ENCODE assay signal across 13 cellular contexts in genomic region chr1:203592156-203592555, GRCh38. TPM values are rescaled to one million over a fixed set of nuclear protein-coding genes. Genes with fewer than 3 reads are reported as not detected.
DNase-seq lines count a peak whose midpoint lies in the region; ATAC-seq, FAIRE-seq and TF ChIP-seq lines count a peak whose summit lies in the region.
"Had no signal": no experiment of that assay in that cellular context is flagged by ENCODE, and none has a peak within 500 bp of the region (broad histone marks: within the 10 kb centered on the region; RNA-seq: fewer than 3 reads in every experiment).

No MANE protein-coding gene starts in this region.

- H2BK120ac ChIP-seq in H1 (replicated peaks; ENCODE audit: low read depth, low read length): no peak overlapping the region

- no peaks in the 10 kb centered on the region for H4K20me1 ChIP-seq in H1 (replicated peaks in 1 of 2; ENCODE audit: control insufficient read depth in 1 of 2, insufficient read depth in 2 of 2, low read length in 2 of 2)

- no peak overlapping the region for H4K5ac ChIP-seq in H1 (ENCODE audit: insufficient read length, low read depth, low read length)

- no peak overlapping the region for H3K9ac ChIP-seq in H1 (replicated peaks in 1 of 4; ENCODE audit: extremely low read depth in 1 of 4, low read depth in 3 of 4, low read length in 3 of 4)

- H3K27ac ChIP-seq in H1 (ENCODE audit: low read depth, low read length) (peak overlapping the region; percentile 17; the same call in 1 of the 2 replicates), uterus (peak overlapping the region; percentile 77 to 78)
- H3K27ac ChIP-seq: ovary, upper lobe of left lung had no signal

- H4K8ac ChIP-seq in H1 (ENCODE audit: extremely low read depth, insufficient read depth, low read length): peak overlapping the region; percentile 85; the same call in 1 of the 2 replicates

- H3K79me2 ChIP-seq in H1 (ENCODE audit: control insufficient read depth in 1 of 2, insufficient read depth in 2 of 2, low read length in 2 of 2): no peaks in the 10 kb centered on the region

- no peak overlapping the region for H3K23ac ChIP-seq in H1 (ENCODE audit: insufficient read length)

- H3K27ac Mint-ChIP-seq in natural killer cell treated with Interleukin-12 subunit alpha and Interleukin-12 subunit beta and Interleukin-15 and Interleukin-18, amount 100 ng/mL, for 72 hours: peak overlapping the region in 1 of 2 donors; percentile 93
- H3K27ac Mint-ChIP-seq in natural killer cell (no peak overlapping the region), nephron progenitor cell (peak overlapping the region; percentile 79)

- peak overlapping the region in 1 of 4 experiments; percentile 20; a peak in 3 of 8 replicates for H3K4me3 ChIP-seq in H1 (ENCODE audit: extremely low read depth in 1 of 4, insufficient read depth in 2 of 4, low read depth in 3 of 4, low read length in 4 of 4)
- no peak overlapping the region for H3K4me3 ChIP-seq in uterus
- H3K4me3 ChIP-seq: ovary, upper lobe of left lung had no signal

- no peak overlapping the region for H3K14ac ChIP-seq in H1 (ENCODE audit: insufficient read length)

- H4K91ac ChIP-seq in H1 (replicated peaks; ENCODE audit: insufficient read length, low read length): no peak overlapping the region

- peak; percentile 19 to 46 for ATAC-seq in natural killer cell treated with Interleukin-12 subunit alpha and Interleukin-12 subunit beta and Interleukin-15 and Interleukin-18, amount 100 ng/mL, for 72 hours
- ATAC-seq in natural killer cell (no peak), GM21526 (IDR thresholded peaks at IDR 0.05; ENCODE audit: low FRiP score, unreplicated experiment) (no peak)

- no peak overlapping the region for H2BK5ac ChIP-seq in H1 (ENCODE audit: low read depth, low read length)

- intact Hi-C loops in natural killer cell (cut with micrococcal nuclease) (loop anchor here (5.0 kb wide), 1 partner anchor 535 kb away; no protein-coding TSS in a partner anchor), uterus (cut with DNase I; ENCODE audit: low total_unique reads) (no loop called here)

- no peaks in the 10 kb centered on the region for H3K23me2 ChIP-seq in H1 (ENCODE audit: low read depth, low read length)

- no peak overlapping the region for H2BK20ac ChIP-seq in H1 (ENCODE audit: low read length)

- 0 out of 2 replicates have a peak overlapping the region, but pooled peaks have one; percentile 35 for H2AFZ ChIP-seq in H1 (ENCODE audit: low read length)

- TF ChIP-seq POLR2A in H1 (IDR thresholded peaks at IDR 0.05; ENCODE audit: control extremely low read depth in 1 of 2, low read depth in 2 of 2, low read length in 2 of 2) (no peak), uterus (IDR thresholded peaks at IDR 0.05) (no peak)

- peak overlapping the region; percentile 78; the same call in 1 of the 2 replicates for H3K18ac ChIP-seq in H1 (ENCODE audit: extremely low read depth, low read length)

- H3K4me3 Mint-ChIP-seq in natural killer cell treated with Interleukin-12 subunit alpha and Interleukin-12 subunit beta and Interleukin-15 and Interleukin-18, amount 100 ng/mL, for 72 hours: no peak overlapping the region
- no peak overlapping the region for H3K4me3 Mint-ChIP-seq in natural killer cell
- peak overlapping the region; percentile 64 for H3K4me3 Mint-ChIP-seq in nephron progenitor cell

- no peak overlapping the region for H2AK5ac ChIP-seq in H1 (ENCODE audit: low read depth, low read length)

- no peak for FAIRE-seq in H1 (lab: Jason Lieb, UNC)

- no peak for TF ChIP-seq CTCF in natural killer cell (IDR thresholded peaks at IDR 0.05)
- TF ChIP-seq CTCF in H1 (IDR thresholded peaks at IDR 0.05; ENCODE audit: control extremely low read depth in 1 of 3, insufficient read depth in 1 of 3, low read depth in 1 of 3, low read length in 3 of 3): no peak
- no peak for TF ChIP-seq CTCF in nephron progenitor cell (IDR thresholded peaks at IDR 0.05)
- TF ChIP-seq CTCF in uterus (IDR thresholded peaks at IDR 0.05): no peak

- no peaks in the 10 kb centered on the region for H3K79me1 ChIP-seq in H1 (ENCODE audit: low read depth, low read length)

- peak in 1 of 2 experiments; percentile 19; a peak in 1 of 4 replicates for TF ChIP-seq RAD21 in H1 (IDR thresholded peaks at IDR 0.05 in 1 of 2, conservative IDR thresholded peaks at IDR 0.05 in 1 of 2; ENCODE audit: low read depth in 2 of 2, low read length in 2 of 2)

- H3K27me3 ChIP-seq in H1 (replicated peaks in 1 of 4; ENCODE audit: control insufficient read depth in 3 of 4, extremely low read depth in 1 of 4, insufficient read depth in 3 of 4, low read length in 3 of 4) (no peaks in the 10 kb centered on the region), uterus (no peaks in the 10 kb centered on the region)
- H3K27me3 ChIP-seq: ovary, upper lobe of left lung had no signal

- H3K4me1 Mint-ChIP-seq in natural killer cell treated with Interleukin-12 subunit alpha and Interleukin-12 subunit beta and Interleukin-15 and Interleukin-18, amount 100 ng/mL, for 72 hours (ENCODE audit: low read depth in 2 of 2): peaks cover 15 to 33% of the 10 kb centered on the region in 2 donors
- H3K4me1 Mint-ChIP-seq in natural killer cell: peaks cover 0 to 7% of the 10 kb centered on the region in 2 donors
- H3K4me1 Mint-ChIP-seq in nephron progenitor cell: peaks cover 60% of the 10 kb centered on the region

- H3K4me2 ChIP-seq in H1 (ENCODE audit: insufficient read depth in 1 of 2, low read depth in 2 of 2, low read length in 2 of 2): peak overlapping the region; percentile 8 to 44; a peak in 2 of 4 replicates

- H3K36me3 ChIP-seq in H1 (ENCODE audit: control insufficient read depth in 2 of 4, insufficient read depth in 4 of 4, low read length in 3 of 4) (no peaks in the 10 kb centered on the region), uterus (no peaks in the 10 kb centered on the region)
- H3K36me3 ChIP-seq: ovary, upper lobe of left lung had no signal

- no peak for DNase-seq in natural killer cell treated with Interleukin-12 subunit alpha and Interleukin-12 subunit beta and Interleukin-15 and Interleukin-18, amount 100 ng/mL, for 72 hours (ENCODE audit: low spot score)
- DNase-seq in natural killer cell (no peak), H1 (ENCODE audit: low read depth in 1 of 2, low spot score in 2 of 2) (peak in 1 of 2 experiments; percentile 71), nephron progenitor cell (peak; percentile 74), uterus (peak; percentile 57 to 71), H4 (ENCODE audit: low spot score) (no peak), DMS114 treated with DMSO at 0.1 percent for 48 hours (lab: John Stamatoyannopoulos, UW; ENCODE audit: unreplicated experiment) (no peak)
- DNase-seq: activated naive CD4-positive, alpha-beta T cell treated with Interleukin-2 at 50 U/mL for 16 hours; NCI-H1694; SHP77 had no signal

- POLR2A ChIA-PET in H1 (lab: Charles Lee; ENCODE audit: partially characterized antibody): interaction anchor here (0.6 to 1.1 kb wide), 3 partner anchors 9 to 37 kb away, joined by 3 read pairs; no protein-coding TSS in a partner anchor

- 25% methylated on average over 8 of the region's 8 CpGs; no CpG with 5 or more reads in 1 of the 2 experiments for WGBS in H1 (ENCODE audit: extremely low coverage in 1 of 2, insufficient coverage in 1 of 2, insufficient read length in 1 of 2, insufficient replicate concordance in 2 of 2, low coverage in 1 of 2, low lambda C conversion rate in 2 of 2, missing lambda C conversion rate in 1 of 2), 2 experiments

- H2BK12ac ChIP-seq in H1 (ENCODE audit: low read depth, low read length): 0 out of 2 replicates have a peak overlapping the region, but pooled peaks have one; percentile 60

- no peak overlapping the region for H3K56ac ChIP-seq in H1 (replicated peaks; ENCODE audit: insufficient read length, low read depth, low read length)

- no peak overlapping the region for H3K4ac ChIP-seq in H1 (replicated peaks; ENCODE audit: insufficient read length, low read depth, low read length)

- TF ChIP-seq EP300 in H1 (IDR thresholded peaks at IDR 0.05; ENCODE audit: borderline replicate concordance in 1 of 2, low read depth in 2 of 2, low read length in 2 of 2): no peak

- no peaks in the 10 kb centered on the region for H3K36me3 Mint-ChIP-seq in natural killer cell treated with Interleukin-12 subunit alpha and Interleukin-12 subunit beta and Interleukin-15 and Interleukin-18, amount 100 ng/mL, for 72 hours
- H3K36me3 Mint-ChIP-seq in natural killer cell (no peaks in the 10 kb centered on the region), nephron progenitor cell (ENCODE audit: low read depth) (no peaks in the 10 kb centered on the region)

- no peaks in the 10 kb centered on the region for H3K27me3 Mint-ChIP-seq in natural killer cell treated with Interleukin-12 subunit alpha and Interleukin-12 subunit beta and Interleukin-15 and Interleukin-18, amount 100 ng/mL, for 72 hours
- H3K27me3 Mint-ChIP-seq in natural killer cell (ENCODE audit: low read depth in 2 of 2): peaks cover 0 to 2% of the 10 kb centered on the region in 2 donors
- H3K27me3 Mint-ChIP-seq in nephron progenitor cell (ENCODE audit: low read depth, poor library complexity): peaks cover 20% of the 10 kb centered on the region

- H3K9me3 Mint-ChIP-seq in natural killer cell treated with Interleukin-12 subunit alpha and Interleukin-12 subunit beta and Interleukin-15 and Interleukin-18, amount 100 ng/mL, for 72 hours: no peaks in the 10 kb centered on the region
- H3K9me3 Mint-ChIP-seq in natural killer cell (no peaks in the 10 kb centered on the region), nephron progenitor cell (no peaks in the 10 kb centered on the region)

- CTCF ChIA-PET in H1 (lab: Charles Lee; ENCODE audit: partially characterized antibody): interaction anchor here (0.6 to 4.3 kb wide), 13 partner anchors 10 to 292 kb away, joined by 3 to 33 read pairs (median 8); no protein-coding TSS in a partner anchor

- H2BK15ac ChIP-seq in H1 (ENCODE audit: low read length): no peak overlapping the region

- H3K9me3 ChIP-seq in H1 (ENCODE audit: insufficient read depth in 2 of 2, low read depth in 1 of 2, low read length in 1 of 2) (no peaks in the 10 kb centered on the region), uterus (no peaks in the 10 kb centered on the region)
- H3K9me3 ChIP-seq: ovary, upper lobe of left lung had no signal

- H3K4me1 ChIP-seq in H1 (replicated peaks in 1 of 4; ENCODE audit: control insufficient read depth in 3 of 4, insufficient read depth in 4 of 4, low read length in 3 of 4) (peaks cover 11 to 28% (median 14%) of the 10 kb centered on the region in 4 experiments), uterus (peaks cover 0 to 5% of the 10 kb centered on the region in 2 donors)

RNA-seq across cellular contexts. Expression of gene ATP2B4, which starts 34.5 kb away (rescaled TPM):
- 100 to 1,000 TPM; 158 to 191 TPM for total RNA-seq in natural killer cell treated with Interleukin-12 subunit alpha and Interleukin-12 subunit beta and Interleukin-15 and Interleukin-18, amount 100 ng/mL, for 72 hours
- total RNA-seq in natural killer cell (100 to 1,000 TPM; 175 to 235 (median 196) TPM), uterus (100 to 1,000 TPM in 3 of 4 donors, 10 to 100 TPM in 1; 82.6 to 464 (median 215) TPM)
- total RNA-seq in H1 (2021; fragmentation: NEBNext Ultra II Directional; extraction: Animal tissue kit (Norgen Biotek cat#: 25700)): 11.2 and 12.3 TPM in 2 replicates
- polyA plus RNA-seq in H1 (2011; rRNA removed): 12.2 and 17.5 TPM in 2 replicates
- 17.0 TPM for polyA plus RNA-seq in H1 (2011; cell fraction: cytosol; rRNA removed)
- polyA plus RNA-seq in H1 (2011; cell fraction: nucleus; rRNA removed): 27.5 TPM
- polyA plus RNA-seq in H1 (2012, experiment 1 of 2): 12.1 to 18.5 TPM (median 15.9 TPM) in 4 replicates
- 1.3 TPM for polyA plus RNA-seq in H1 (2012, experiment 2 of 2)
- 16.3 TPM for polyA plus RNA-seq in H1 (2013, experiment 1 of 2)
- polyA plus RNA-seq in H1 (2013, experiment 2 of 2): 14.3 TPM
- polyA minus RNA-seq in H1 (2011; rRNA and poly(A)+ RNA removed): 66.3 and 82.5 TPM in 2 replicates
- polyA minus RNA-seq in H1 (2011; cell fraction: cytosol; rRNA and poly(A)+ RNA removed): 35.2 TPM
- 34.8 TPM for polyA minus RNA-seq in H1 (2011; cell fraction: nucleus; rRNA and poly(A)+ RNA removed)
- total RNA-seq in H4 (2014; rRNA removed; shearing (Covaris generic)): 11.8 and 17.6 TPM in 2 replicates

Comparison
In these comparisons a context has a peak if more than half of its experiments do, and no peak if none do; other contexts are left out.
1. ATAC-seq: peak in natural killer cell treated with Interleukin-12 subunit alpha and Interleukin-12 subunit beta and Interleukin-15 and Interleukin-18, amount 100 ng/mL, for 72 hours (2 of 2); none in natural killer cell (0 of 3) and GM21526 (single experiment).
2. DNase-seq: peak in nephron progenitor cell (single experiment) and uterus (2 of 2); none in natural killer cell treated with Interleukin-12 subunit alpha and Interleukin-12 subunit beta and Interleukin-15 and Interleukin-18, amount 100 ng/mL, for 72 hours (single experiment), natural killer cell (single experiment), H4 (single experiment) and DMS114 treated with DMSO at 0.1 percent for 48 hours (single experiment).